ENCODE assay signal across 8 cellular contexts in genomic region chr9:104093162-104093561, GRCh38. TPM values are rescaled to one million over a fixed set of nuclear protein-coding genes. Genes with fewer than 3 reads are reported as not detected.
A peak's percentile ranks its signal among the peaks of the same experiment; 100 is the strongest.
DNase-seq lines count a peak whose midpoint lies in the region; ATAC-seq and TF ChIP-seq lines count a peak whose summit lies in the region.

No MANE protein-coding gene starts in this region.

- no peaks in the 10 kb centered on the region for H3K27me3 ChIP-seq in cardiac muscle cell

- H3K4me3 ChIP-seq in cardiac muscle cell (peak overlapping the region; percentile 75), fibroblast of villous mesenchyme (ENCODE audit: low read depth, low read length) (peak overlapping the region; percentile 87)

- peak overlapping the region; percentile 98 for H3K27ac ChIP-seq in cardiac muscle cell

- H3K4me1 ChIP-seq in cardiac muscle cell (ENCODE audit: low read depth): peaks cover 16% of the 10 kb centered on the region

- H3K36me3 Mint-ChIP-seq in T-helper 1 cell treated with Interleukin-12 subunit alpha and Interleukin-12 subunit beta and Interleukin-4 antibody, amounts not matched to agents 30 μg/mL and 1 μg/mL, for 36 hours (ENCODE audit: low read depth): peaks cover 6% of the 10 kb centered on the region

- H3K9me3 Mint-ChIP-seq in T-helper 1 cell treated with Interleukin-12 subunit alpha and Interleukin-12 subunit beta and Interleukin-4 antibody, amounts not matched to agents 30 μg/mL and 1 μg/mL, for 36 hours: no peaks in the 10 kb centered on the region

- TF ChIP-seq CTCF in cardiac muscle cell (IDR thresholded peaks at IDR 0.05; ENCODE audit: low read depth, low read length) (no peak), fibroblast of villous mesenchyme (IDR thresholded peaks at IDR 0.05; ENCODE audit: insufficient read depth, low read depth, low read length) (no peak)

- peaks cover 4% of the 10 kb centered on the region for H3K27me3 Mint-ChIP-seq in T-helper 1 cell treated with Interleukin-12 subunit alpha and Interleukin-12 subunit beta and Interleukin-4 antibody, amounts not matched to agents 30 μg/mL and 1 μg/mL, for 36 hours (ENCODE audit: low read depth)

- H3K4me3 Mint-ChIP-seq in T-helper 1 cell treated with Interleukin-12 subunit alpha and Interleukin-12 subunit beta and Interleukin-4 antibody, amounts not matched to agents 30 μg/mL and 1 μg/mL, for 36 hours: peak overlapping the region; percentile 91

- no peak for ATAC-seq in Right ventricle myocardium inferior

- H3K27ac Mint-ChIP-seq in T-helper 1 cell treated with Interleukin-12 subunit alpha and Interleukin-12 subunit beta and Interleukin-4 antibody, amounts not matched to agents 30 μg/mL and 1 μg/mL, for 36 hours: peak overlapping the region; percentile 99

- DNase-seq in cardiac muscle cell (ENCODE audit: low read depth in 1 of 2, low spot score in 1 of 2): peak in 1 of 2 donors; percentile 36
- no peak for DNase-seq in Right ventricle myocardium inferior (ENCODE audit: missing footprints)
- DNase-seq in fibroblast of villous mesenchyme (ENCODE audit: low read depth): no peak
- peak; percentile 13 for DNase-seq in renal cortical epithelial cell (ENCODE audit: low read depth)
- DNase-seq in germinal center (ENCODE audit: low spot score): no peak
- DNase-seq in NAMALWA (ENCODE audit: low spot score): no peak
- DNase-seq in activated effector memory CD4-positive, alpha-beta T cell treated with anti-CD3 and anti-CD28 coated beads, Interleukin-2, amount 50 U/mL, for 16 hours: no peak

- H3K9me3 ChIP-seq in cardiac muscle cell (ENCODE audit: low read depth): no peaks in the 10 kb centered on the region

- peaks cover 37% of the 10 kb centered on the region for H3K4me1 Mint-ChIP-seq in T-helper 1 cell treated with Interleukin-12 subunit alpha and Interleukin-12 subunit beta and Interleukin-4 antibody, amounts not matched to agents 30 μg/mL and 1 μg/mL, for 36 hours (ENCODE audit: low read depth)

- H3K36me3 ChIP-seq in cardiac muscle cell: no peaks in the 10 kb centered on the region

- intact Hi-C loops in Right ventricle myocardium inferior (cut with DNase I): loop anchor here (5.0 kb wide), 1 partner anchor 654 kb away; the partner anchor contains the start of gene NIPSNAP3A

RNA-seq across cellular contexts. Expression of gene SMC2, which starts 0.9 kb away (rescaled TPM):
- 8.6 and 15.5 TPM in 2 replicates for total RNA-seq in cardiac muscle cell
- polyA plus RNA-seq in cardiac muscle cell: 21.6 and 32.0 TPM in 2 replicates
- 9.0 TPM for total RNA-seq in Right ventricle myocardium inferior
- total RNA-seq in fibroblast of villous mesenchyme: 11.6 and 19.0 TPM in 2 replicates
- 15.6 and 19.2 TPM in 2 replicates for total RNA-seq in renal cortical epithelial cell
